13 cellular contexts compared by ENCODE assay signal in genomic region chr11:110032957-110033570, GRCh38.
"Had no signal": no experiment of that assay in that cellular context is flagged by ENCODE, and none has a peak within 500 bp of the region (broad histone marks: within the 10 kb centered on the region; RNA-seq: fewer than 3 reads in every experiment).

No MANE protein-coding gene starts in this region.

- H3K4me3 Mint-ChIP-seq: activated B cell treated with CpG ODN at 0.5 μM for 24 hours; activated CD4-positive, alpha-beta T cell treated with anti-CD3 and anti-CD28 coated beads, Interleukin-2, amount 10 ng/mL, durations not matched to agents 24 days and 14 days; activated naive CD8-positive, alpha-beta T cell treated with anti-CD3 and anti-CD28 coated beads, Interleukin-2, amount 50 U/mL, for 24 hours; stimulated activated effector memory CD8-positive, alpha-beta T cell treated with anti-CD3 and anti-CD28 coated beads, Interleukin-12 subunit alpha, Interleukin-12 subunit beta, amount 100 ng/mL, for 72 hours had no signal

- H3K4me1 Mint-ChIP-seq: stimulated activated effector memory CD8-positive, alpha-beta T cell treated with anti-CD3 and anti-CD28 coated beads, Interleukin-12 subunit alpha, Interleukin-12 subunit beta, amount 100 ng/mL, for 72 hours had no signal

- ATAC-seq: activated naive CD8-positive, alpha-beta T cell treated with anti-CD3 and anti-CD28 coated beads, Interleukin-2, amount 50 U/mL, for 24 hours; heart left ventricle; stimulated activated effector memory CD8-positive, alpha-beta T cell treated with anti-CD3 and anti-CD28 coated beads, Interleukin-12 subunit alpha, Interleukin-12 subunit beta, amount 100 ng/mL, for 72 hours had no signal

- H3K9me3 Mint-ChIP-seq: activated CD4-positive, alpha-beta T cell treated with anti-CD3 and anti-CD28 coated beads, Interleukin-2, amount 10 ng/mL, durations not matched to agents 24 days and 14 days had no signal

- H3K4me1 ChIP-seq: heart left ventricle, thyroid gland had no signal

- H3K9me3 ChIP-seq: heart left ventricle, neutrophil, thyroid gland had no signal

- H3K36me3 ChIP-seq: heart left ventricle, neutrophil, thyroid gland had no signal

- H3K27ac ChIP-seq: heart left ventricle, neutrophil, thyroid gland had no signal

- H3K27me3 ChIP-seq: heart left ventricle, neutrophil, thyroid gland had no signal

- H3K27ac Mint-ChIP-seq: activated B cell treated with CpG ODN at 0.5 μM for 24 hours; activated CD4-positive, alpha-beta T cell treated with anti-CD3 and anti-CD28 coated beads, Interleukin-2, amount 10 ng/mL, durations not matched to agents 24 days and 14 days; activated naive CD8-positive, alpha-beta T cell treated with anti-CD3 and anti-CD28 coated beads, Interleukin-2, amount 50 U/mL, for 24 hours; stimulated activated effector memory CD8-positive, alpha-beta T cell treated with anti-CD3 and anti-CD28 coated beads, Interleukin-12 subunit alpha, Interleukin-12 subunit beta, amount 100 ng/mL, for 72 hours had no signal

- DNase-seq: activated B cell treated with CpG ODN at 0.5 μM for 24 hours; activated CD4-positive, alpha-beta T cell treated with anti-CD3 and anti-CD28 coated beads, Interleukin-2, amount 10 ng/mL, durations not matched to agents 24 days and 14 days; activated CD8-positive, alpha-beta memory T cell treated with anti-CD3 and anti-CD28 coated beads, Interleukin-2, amount 50 U/mL, for 48 hours; activated naive CD4-positive, alpha-beta T cell; activated naive CD8-positive, alpha-beta T cell treated with anti-CD3 and anti-CD28 coated beads, Interleukin-2, amount 50 U/mL, for 24 hours; aorta; heart left ventricle; retina; T-helper 2 cell; thyroid gland had no signal

- H3K36me3 Mint-ChIP-seq: stimulated activated effector memory CD8-positive, alpha-beta T cell treated with anti-CD3 and anti-CD28 coated beads, Interleukin-12 subunit alpha, Interleukin-12 subunit beta, amount 100 ng/mL, for 72 hours had no signal

- H3K4me3 ChIP-seq: heart left ventricle, lung, thyroid gland had no signal
